In the genomic region with DNA sequence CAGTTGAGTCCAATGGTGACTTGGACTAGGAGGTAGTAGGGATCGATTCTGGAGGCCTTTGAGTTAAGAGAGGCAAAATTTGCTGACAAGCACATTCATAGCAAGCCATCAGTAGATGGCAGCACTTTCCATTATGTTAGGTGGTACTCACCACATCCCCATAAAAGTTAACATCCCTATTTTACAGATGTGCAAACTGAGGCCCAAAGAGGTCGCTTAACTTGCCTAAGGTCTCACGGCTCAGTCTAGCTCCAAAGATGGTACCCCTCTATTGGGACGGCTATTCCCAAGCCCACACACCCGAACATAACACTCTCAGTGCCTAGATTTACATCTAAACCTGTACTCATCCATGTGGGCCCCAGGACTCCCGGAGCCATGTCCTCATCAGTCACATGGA, we compare ENCODE assay signal across 1 cellular context.
TF ChIP-seq lines count a peak whose summit lies in the region.

No MANE protein-coding gene starts in this region.

TF ChIP-seq in HEK293, 187 proteins besides CTCF, POLR2A, EP300 and RAD21 (continued from another document):
- TF ChIP-seq, protein P1, sequence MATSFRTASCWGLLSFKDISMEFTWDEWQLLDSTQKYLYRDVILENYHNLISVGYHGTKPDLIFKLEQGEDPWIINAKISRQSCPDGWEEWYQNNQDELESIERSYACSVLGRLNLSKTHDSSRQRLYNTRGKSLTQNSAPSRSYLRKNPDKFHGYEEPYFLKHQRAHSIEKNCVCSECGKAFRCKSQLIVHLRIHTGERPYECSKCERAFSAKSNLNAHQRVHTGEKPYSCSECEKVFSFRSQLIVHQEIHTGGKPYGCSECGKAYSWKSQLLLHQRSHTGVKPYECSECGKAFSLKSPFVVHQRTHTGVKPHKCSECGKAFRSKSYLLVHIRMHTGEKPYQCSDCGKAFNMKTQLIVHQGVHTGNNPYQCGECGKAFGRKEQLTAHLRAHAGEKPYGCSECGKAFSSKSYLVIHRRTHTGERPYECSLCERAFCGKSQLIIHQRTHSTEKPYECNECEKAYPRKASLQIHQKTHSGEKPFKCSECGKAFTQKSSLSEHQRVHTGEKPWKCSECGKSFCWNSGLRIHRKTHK (tag by site-specific recombination; IDR thresholded peaks at IDR 0.05), result no peak
- TF ChIP-seq ZNF473 (tag by site-specific recombination; IDR thresholded peaks at IDR 0.05) (no peak), BCL11B (tag by site-specific recombination; IDR thresholded peaks at IDR 0.05; ENCODE audit: low read depth) (no peak), BCL11A (tag by site-specific recombination; IDR thresholded peaks at IDR 0.05; ENCODE audit: low read depth) (no peak), ZNF677 (tag by site-specific recombination; IDR thresholded peaks at IDR 0.05) (no peak), MZF1 (tag by site-specific recombination; IDR thresholded peaks at IDR 0.05; ENCODE audit: borderline replicate concordance) (peak; percentile 92; the same call in 1 of the 2 replicates)
